ENCODE assay signal across 14 cellular contexts in the genomic region with DNA sequence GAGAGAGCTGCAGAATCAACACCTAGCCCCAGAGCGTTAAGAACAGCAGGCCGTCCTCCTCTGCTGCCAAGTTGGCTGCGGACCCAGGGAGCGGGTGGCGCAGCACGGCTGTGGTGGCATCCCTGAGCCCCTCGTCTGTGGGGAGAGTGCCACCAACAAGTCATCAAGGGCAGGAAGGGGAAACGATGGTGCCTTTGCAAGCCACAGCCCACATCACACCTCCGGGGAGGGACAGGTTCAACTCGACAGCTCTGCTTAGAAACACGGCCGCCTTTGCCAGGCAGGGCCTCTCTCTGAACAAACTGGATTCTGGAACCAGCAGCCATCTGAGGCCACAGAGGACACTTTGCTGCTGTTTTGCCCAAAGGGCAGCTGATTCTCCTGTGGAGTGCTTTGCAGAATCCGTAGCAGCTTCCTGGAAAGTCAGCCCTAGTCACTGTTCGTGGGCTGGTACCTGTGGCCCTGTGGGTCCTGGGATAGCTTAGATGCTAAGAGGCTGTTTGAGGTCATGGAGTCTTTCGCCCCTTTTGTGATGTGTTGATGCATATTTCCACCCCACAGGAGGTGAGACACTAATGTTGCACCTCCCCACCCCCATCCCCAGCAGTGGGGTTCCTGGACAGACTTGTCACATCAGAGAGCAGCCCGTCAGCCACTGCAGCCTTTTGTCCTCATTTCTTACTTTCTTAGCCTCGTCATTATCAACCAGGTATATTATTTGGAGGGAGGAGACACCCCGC.
DNase-seq lines count a peak whose midpoint lies in the region; ATAC-seq and TF ChIP-seq lines count a peak whose summit lies in the region.
"Had no signal": no experiment of that assay in that cellular context is flagged by ENCODE, and none has a peak within 500 bp of the region (broad histone marks: within the 10 kb centered on the region; RNA-seq: fewer than 3 reads in every experiment).

No MANE protein-coding gene starts in this region.

- no peaks in the 10 kb centered on the region for H3K9me3 ChIP-seq in CD4-positive, CD25-positive, alpha-beta regulatory T cell (ENCODE audit: control insufficient read depth in 2 of 2, low read length in 2 of 2)
- no peaks in the 10 kb centered on the region for H3K9me3 ChIP-seq in neural progenitor cell (ENCODE audit: low read depth)
- H3K9me3 ChIP-seq: stomach had no signal

- peaks cover 24% of the 10 kb centered on the region for H3K36me3 Mint-ChIP-seq in CD4-positive, CD25-positive, alpha-beta regulatory T cell
- H3K36me3 Mint-ChIP-seq in T-helper 2 cell treated with Interferon-gamma antibody and Interleukin-4, amounts not matched to agents 5 μg/mL and 100 μg/mL, for 36 hours (ENCODE audit: low read depth) = no peaks in the 10 kb centered on the region
- H3K36me3 Mint-ChIP-seq in neural progenitor cell (no peaks in the 10 kb centered on the region), progenitor cell of endocrine pancreas (ENCODE audit: insufficient read depth) (no peaks in the 10 kb centered on the region)

- H3K27ac Mint-ChIP-seq in CD4-positive, CD25-positive, alpha-beta regulatory T cell = peak overlapping the region in 2 of 3 donors; percentile 69 to 82
- peak overlapping the region; percentile 21 for H3K27ac Mint-ChIP-seq in T-helper 2 cell treated with Interferon-gamma antibody and Interleukin-4, amounts not matched to agents 5 μg/mL and 100 μg/mL, for 36 hours
- H3K27ac Mint-ChIP-seq in neural progenitor cell (peak overlapping the region; percentile 42), progenitor cell of endocrine pancreas (no peak overlapping the region)
- H3K27ac Mint-ChIP-seq: B cell had no signal

- H3K4me1 Mint-ChIP-seq in CD4-positive, CD25-positive, alpha-beta regulatory T cell = peaks cover 20 to 90% (median 71%) of the 10 kb centered on the region in 4 donors
- H3K4me1 Mint-ChIP-seq in T-helper 2 cell treated with Interferon-gamma antibody and Interleukin-4, amounts not matched to agents 5 μg/mL and 100 μg/mL, for 36 hours (ENCODE audit: low read depth) = peaks cover 48% of the 10 kb centered on the region
- peaks cover 5% of the 10 kb centered on the region for H3K4me1 Mint-ChIP-seq in neural progenitor cell
- H3K4me1 Mint-ChIP-seq in progenitor cell of endocrine pancreas (ENCODE audit: low read depth) = no peaks in the 10 kb centered on the region

- no peaks in the 10 kb centered on the region for H3K79me2 ChIP-seq in neural progenitor cell (ENCODE audit: low read depth)

- H3K9me3 Mint-ChIP-seq in CD4-positive, CD25-positive, alpha-beta regulatory T cell = peaks cover 0 to 2% (median 0%) of the 10 kb centered on the region in 7 donors
- no peaks in the 10 kb centered on the region for H3K9me3 Mint-ChIP-seq in T-helper 2 cell treated with Interferon-gamma antibody and Interleukin-4, amounts not matched to agents 5 μg/mL and 100 μg/mL, for 36 hours
- H3K9me3 Mint-ChIP-seq in neural progenitor cell (no peaks in the 10 kb centered on the region), progenitor cell of endocrine pancreas (ENCODE audit: low read depth) (no peaks in the 10 kb centered on the region)

- no peaks in the 10 kb centered on the region for H3K27me3 Mint-ChIP-seq in CD4-positive, CD25-positive, alpha-beta regulatory T cell
- no peaks in the 10 kb centered on the region for H3K27me3 Mint-ChIP-seq in T-helper 2 cell treated with Interferon-gamma antibody and Interleukin-4, amounts not matched to agents 5 μg/mL and 100 μg/mL, for 36 hours (ENCODE audit: low read depth)
- H3K27me3 Mint-ChIP-seq in neural progenitor cell (ENCODE audit: insufficient read depth, low read depth) (peaks cover 8% of the 10 kb centered on the region), progenitor cell of endocrine pancreas (no peaks in the 10 kb centered on the region)
- H3K27me3 Mint-ChIP-seq: B cell had no signal

- H3K4me3 Mint-ChIP-seq in CD4-positive, CD25-positive, alpha-beta regulatory T cell = peak overlapping the region; percentile 27 to 62 (median 50)
- H3K4me3 Mint-ChIP-seq in T-helper 2 cell treated with Interferon-gamma antibody and Interleukin-4, amounts not matched to agents 5 μg/mL and 100 μg/mL, for 36 hours = no peak overlapping the region
- no peak overlapping the region for H3K4me3 Mint-ChIP-seq in neural progenitor cell
- no peak overlapping the region for H3K4me3 Mint-ChIP-seq in progenitor cell of endocrine pancreas (ENCODE audit: low read depth)
- H3K4me3 Mint-ChIP-seq: B cell had no signal

- ATAC-seq in CD4-positive, CD25-positive, alpha-beta regulatory T cell (ENCODE audit: low read depth in 2 of 2) = peak; percentile 44 to 50
- no peak for ATAC-seq in HG03135 (IDR thresholded peaks at IDR 0.05; ENCODE audit: unreplicated experiment)
- no peak for ATAC-seq in sciatic nerve

- peak in 2 of 3 donors; percentile 23 to 86 for DNase-seq in CD4-positive, CD25-positive, alpha-beta regulatory T cell
- DNase-seq in T-helper 2 cell treated with Interferon-gamma antibody and Interleukin-4, amounts not matched to agents 5 μg/mL and 100 μg/mL, for 36 hours (ENCODE audit: low spot score) = no peak
- peak; percentile 10 for DNase-seq in activated naive CD4-positive, alpha-beta T cell treated with Interleukin-2 at 50 U/mL for 16 hours
- DNase-seq in neural progenitor cell (ENCODE audit: low spot score) (no peak), progenitor cell of endocrine pancreas (ENCODE audit: low spot score, unreplicated experiment) (no peak), NCI-H226 (no peak), sciatic nerve (ENCODE audit: low spot score) (no peak)
- DNase-seq: mammary epithelial cell, NCI-H146, NCI-H526, stomach had no signal

- H3K9ac ChIP-seq in neural progenitor cell = no peak overlapping the region
- H3K9ac ChIP-seq: KMS-11 had no signal

- no peaks in the 10 kb centered on the region for H3K36me3 ChIP-seq in CD4-positive, CD25-positive, alpha-beta regulatory T cell (ENCODE audit: control insufficient read depth, insufficient read depth, low read length)
- no peaks in the 10 kb centered on the region for H3K36me3 ChIP-seq in neural progenitor cell
- H3K36me3 ChIP-seq: stomach had no signal

- TF ChIP-seq CTCF in neural progenitor cell (IDR thresholded peaks at IDR 0.05) (no peak), progenitor cell of endocrine pancreas (IDR thresholded peaks at IDR 0.05; ENCODE audit: unreplicated experiment) (no peak)

- H3K4me2 ChIP-seq in neural progenitor cell = no peak overlapping the region
- H3K4me2 ChIP-seq: KMS-11 had no signal

- H3K4me3 ChIP-seq in CD4-positive, CD25-positive, alpha-beta regulatory T cell (ENCODE audit: low read depth, low read length) = peak overlapping the region; percentile 18
- H3K4me3 ChIP-seq in neural progenitor cell = no peak overlapping the region
- H3K4me3 ChIP-seq: stomach had no signal

- no peaks in the 10 kb centered on the region for H3K27me3 ChIP-seq in CD4-positive, CD25-positive, alpha-beta regulatory T cell (ENCODE audit: control insufficient read depth, insufficient read depth, low read length)
- no peaks in the 10 kb centered on the region for H3K27me3 ChIP-seq in neural progenitor cell
- H3K27me3 ChIP-seq: stomach had no signal

- H4K20me1 ChIP-seq in neural progenitor cell (ENCODE audit: low read depth) = peaks cover 20% of the 10 kb centered on the region

- intact Hi-C loops in sciatic nerve (cut with DNase I) = no loop called here

- H3K4me1 ChIP-seq in CD4-positive, CD25-positive, alpha-beta regulatory T cell (ENCODE audit: control insufficient read depth, insufficient read depth, low read length, poor library complexity, severe bottlenecking) = peaks cover 72% of the 10 kb centered on the region
- H3K4me1 ChIP-seq in neural progenitor cell = no peaks in the 10 kb centered on the region
- H3K4me1 ChIP-seq: stomach had no signal

- H3K27ac ChIP-seq in CD4-positive, CD25-positive, alpha-beta regulatory T cell (ENCODE audit: insufficient read depth, low read length, poor library complexity, severe bottlenecking) = no peak overlapping the region
- no peak overlapping the region for H3K27ac ChIP-seq in neural progenitor cell
- H3K27ac ChIP-seq: KMS-11, stomach had no signal

- no peak overlapping the region for H2AFZ ChIP-seq in neural progenitor cell (replicated peaks)

- no peaks in the 10 kb centered on the region for H3F3A ChIP-seq in neural progenitor cell (ENCODE audit: low read depth)

Comparison
In these comparisons a context has a peak if more than half of its experiments do, and no peak if none do; other contexts are left out.
1. ATAC-seq: peak in CD4-positive, CD25-positive, alpha-beta regulatory T cell (2 of 2); none in HG03135 (single experiment) and sciatic nerve (single experiment).
2. DNase-seq: peak in CD4-positive, CD25-positive, alpha-beta regulatory T cell (2 of 3) and activated naive CD4-positive, alpha-beta T cell treated with Interleukin-2 at 50 U/mL for 16 hours (single experiment); none in T-helper 2 cell treated with Interferon-gamma antibody and Interleukin-4, amounts not matched to agents 5 μg/mL and 100 μg/mL, for 36 hours (single experiment), neural progenitor cell (single experiment), progenitor cell of endocrine pancreas (single experiment), NCI-H226 (single experiment) and sciatic nerve (single experiment).
3. H3K4me3 Mint-ChIP-seq: peak in CD4-positive, CD25-positive, alpha-beta regulatory T cell (4 of 4); none in T-helper 2 cell treated with Interferon-gamma antibody and Interleukin-4, amounts not matched to agents 5 μg/mL and 100 μg/mL, for 36 hours (single experiment), neural progenitor cell (single experiment) and progenitor cell of endocrine pancreas (single experiment).